In the genomic region with DNA sequence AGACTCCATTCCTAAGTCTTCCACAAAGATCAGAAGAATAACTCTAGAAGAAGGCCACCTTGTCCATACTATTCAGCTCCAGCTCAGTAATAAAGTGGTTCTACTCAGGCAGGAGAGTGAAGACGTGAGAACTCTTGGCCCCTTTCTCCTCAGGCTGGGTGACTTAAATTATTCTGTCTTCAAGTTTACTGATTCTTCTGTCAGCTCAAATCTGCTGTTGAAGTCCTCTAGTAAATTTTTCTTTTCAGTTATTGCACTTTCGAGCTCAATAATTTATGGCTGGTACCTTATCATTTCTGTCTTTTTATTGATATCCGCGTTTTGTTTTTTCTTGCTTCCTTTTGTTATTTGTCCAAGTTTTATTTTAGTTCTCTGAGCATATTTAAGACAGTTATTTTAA, we compare ENCODE assay signal across 8 cellular contexts.
"Had no signal": no experiment of that assay in that cellular context is flagged by ENCODE, and none has a peak within 500 bp of the region (broad histone marks: within the 10 kb centered on the region; RNA-seq: fewer than 3 reads in every experiment).

No MANE protein-coding gene starts in this region.

- ATAC-seq: GM12878 had no signal

- FAIRE-seq: G401.6, GM12878, GM12891, GM12892, GM18507, GM19239 had no signal

- H3K4me3 ChIP-seq: GM12878 had no signal

- DNase-seq: GDM1, GF-D8 had no signal
